In genomic region chr14:38618514-38618913, GRCh38 we compare ENCODE assay signal across 21 cellular contexts.
DNase-seq lines count a peak whose midpoint lies in the region; ATAC-seq and TF ChIP-seq lines count a peak whose summit lies in the region.
"Had no signal": no experiment of that assay in that cellular context is flagged by ENCODE, and none has a peak within 500 bp of the region (broad histone marks: within the 10 kb centered on the region; RNA-seq: fewer than 3 reads in every experiment).

No MANE protein-coding gene starts in this region.

- no peak overlapping the region for H3K4me3 Mint-ChIP-seq in chondrocyte (ENCODE audit: unreplicated experiment)
- H3K4me3 Mint-ChIP-seq: activated T-cell treated with anti-CD3 and anti-CD28 coated beads, Interleukin-2, amount 50 U/mL, for 4 hours; effector memory CD8-positive, alpha-beta T cell; memory B cell; T-helper 17 cell had no signal

- H2BK12ac ChIP-seq in mesenchymal stem cell (ENCODE audit: low read length in 2 of 2) = no peak overlapping the region

- H3K4me1 ChIP-seq in mesenchymal stem cell (ENCODE audit: control insufficient read depth, insufficient read depth, low read depth, low read length) (no peaks in the 10 kb centered on the region), uterus (no peaks in the 10 kb centered on the region)
- H3K4me1 ChIP-seq: gastrocnemius medialis had no signal

- DNase-seq in HT1080 (ENCODE audit: low read depth) (peak; percentile 4), chondrocyte (ENCODE audit: low spot score) (no peak), mesenchymal stem cell (no peak), NCI-H1436 treated with DMSO at 0.1 percent for 48 hours (lab: John Stamatoyannopoulos, UW) (no peak), putamen (ENCODE audit: low spot score) (no peak), uterus (no peak)
- DNase-seq: activated CD4-positive, alpha-beta T cell treated with anti-CD3 and anti-CD28 coated beads for 4 hours; activated T-cell treated with anti-CD3 and anti-CD28 coated beads, Interleukin-2, amount 50 U/mL, for 4 hours; COR-L47; effector memory CD8-positive, alpha-beta T cell; gastrocnemius medialis; NCI-H1105 treated with DMSO at 0.1 percent for 48 hours; NCI-H345; occipital lobe; stimulated activated naive CD4-positive, alpha-beta T cell; T-helper 17 cell had no signal

- no peak overlapping the region for H3K27ac Mint-ChIP-seq in chondrocyte (ENCODE audit: unreplicated experiment)
- H3K27ac Mint-ChIP-seq: effector memory CD8-positive, alpha-beta T cell; memory B cell; T-helper 17 cell had no signal

- peaks cover 3% of the 10 kb centered on the region for H3K9me3 Mint-ChIP-seq in chondrocyte (ENCODE audit: low read depth)

- no peak overlapping the region for H3K9ac ChIP-seq in mesenchymal stem cell (ENCODE audit: low read length)

- no peaks in the 10 kb centered on the region for H3K79me1 ChIP-seq in mesenchymal stem cell (replicated peaks; ENCODE audit: low read length, poor library complexity, severe bottlenecking)

- no peak overlapping the region for H2BK15ac ChIP-seq in mesenchymal stem cell (ENCODE audit: low read depth, poor library complexity, severe bottlenecking)

- no peak overlapping the region for H3K14ac ChIP-seq in mesenchymal stem cell (ENCODE audit: low read length in 2 of 2)

- no peak overlapping the region for H3K4me2 ChIP-seq in mesenchymal stem cell (ENCODE audit: low read length, poor library complexity, severe bottlenecking)
- H3K4me2 ChIP-seq: smooth muscle cell had no signal

- no peaks in the 10 kb centered on the region for H3K9me3 ChIP-seq in mesenchymal stem cell (ENCODE audit: control insufficient read depth, low read length)
- no peaks in the 10 kb centered on the region for H3K9me3 ChIP-seq in uterus
- H3K9me3 ChIP-seq: gastrocnemius medialis had no signal

- no peak for TF ChIP-seq POLR2A in uterus (IDR thresholded peaks at IDR 0.05)

- WGBS in mesenchymal stem cell = 97% methylated on average over 1 of the region's 1 CpG

- TF ChIP-seq CTCF in 22Rv1 (IDR thresholded peaks at IDR 0.05) (peak; percentile 30), chondrocyte (IDR thresholded peaks at IDR 0.05) (peak; percentile 7), uterus (IDR thresholded peaks at IDR 0.05) (no peak)

- intact Hi-C loops in uterus (cut with DNase I; ENCODE audit: low total_unique reads) = no loop called here

- H3K27ac ChIP-seq in 22Rv1 (no peak overlapping the region), mesenchymal stem cell (ENCODE audit: low read length, poor library complexity, severe bottlenecking) (no peak overlapping the region), uterus (no peak overlapping the region)
- H3K27ac ChIP-seq: gastrocnemius medialis, RWPE1 had no signal

- no peak overlapping the region for H3K4ac ChIP-seq in mesenchymal stem cell (ENCODE audit: low read depth in 1 of 2, low read length in 2 of 2)

- no peak overlapping the region for H4K8ac ChIP-seq in mesenchymal stem cell (ENCODE audit: low read length)

- H3K23ac ChIP-seq in mesenchymal stem cell (ENCODE audit: low read length in 2 of 2) = no peak overlapping the region

- no peak overlapping the region for H2AK5ac ChIP-seq in mesenchymal stem cell (ENCODE audit: low read length, severe bottlenecking)

- no peaks in the 10 kb centered on the region for H3K4me1 Mint-ChIP-seq in chondrocyte (ENCODE audit: low read depth)
- H3K4me1 Mint-ChIP-seq: memory B cell, T-helper 17 cell had no signal

- H3K36me3 Mint-ChIP-seq in chondrocyte (ENCODE audit: low read depth) = no peaks in the 10 kb centered on the region
- H3K36me3 Mint-ChIP-seq: memory B cell had no signal

- H3K27me3 Mint-ChIP-seq in chondrocyte (ENCODE audit: low read depth) = no peaks in the 10 kb centered on the region
- H3K27me3 Mint-ChIP-seq: effector memory CD8-positive, alpha-beta T cell; memory B cell; T-helper 17 cell had no signal

- no peak overlapping the region for H4K91ac ChIP-seq in mesenchymal stem cell (ENCODE audit: low read length)

- H2BK120ac ChIP-seq in mesenchymal stem cell (ENCODE audit: low read depth, low read length) = no peak overlapping the region

- H3K27me3 ChIP-seq in mesenchymal stem cell (ENCODE audit: control insufficient read depth in 1 of 2, insufficient read depth in 1 of 2, low read length in 2 of 2) (no peaks in the 10 kb centered on the region), uterus (no peaks in the 10 kb centered on the region)
- H3K27me3 ChIP-seq: gastrocnemius medialis had no signal

- no peak overlapping the region for H2BK5ac ChIP-seq in mesenchymal stem cell (ENCODE audit: low read depth, low read length, poor library complexity, severe bottlenecking)

- H3K36me3 ChIP-seq in mesenchymal stem cell (ENCODE audit: control insufficient read depth in 1 of 2, insufficient read depth in 2 of 2, low read depth in 1 of 2, low read length in 2 of 2) = no peaks in the 10 kb centered on the region
- H3K36me3 ChIP-seq in uterus = no peaks in the 10 kb centered on the region
- H3K36me3 ChIP-seq: gastrocnemius medialis had no signal

- H3K4me3 ChIP-seq in mesenchymal stem cell (ENCODE audit: insufficient read depth in 1 of 2, low read depth in 1 of 2, low read length in 2 of 2) (no peak overlapping the region), uterus (no peak overlapping the region)
- H3K4me3 ChIP-seq: gastrocnemius medialis, smooth muscle cell had no signal

- ATAC-seq in GM18498 (IDR thresholded peaks at IDR 0.05; ENCODE audit: unreplicated experiment) = peak; percentile 51
- ATAC-seq: activated T-cell treated with anti-CD3 and anti-CD28 coated beads, Interleukin-2, amount 50 U/mL, for 4 hours; effector memory CD8-positive, alpha-beta T cell; gastrocnemius medialis; T-helper 17 cell had no signal

- no peak overlapping the region for H2AFZ ChIP-seq in mesenchymal stem cell (ENCODE audit: low read depth, low read length)

- no peak overlapping the region for H3K18ac ChIP-seq in mesenchymal stem cell (ENCODE audit: low read depth in 1 of 2, low read length in 2 of 2)

Comparison
In these comparisons a context has a peak if more than half of its experiments do, and no peak if none do; other contexts are left out.
1. CTCF ChIP-seq: peak in 22Rv1 (single experiment) and chondrocyte (single experiment); none in uterus (0 of 4).